Comparison of ENCODE assay signal across 8 cellular contexts in genomic region chr13:49560270-49561063, GRCh38. TPM values are rescaled to one million over a fixed set of nuclear protein-coding genes. Genes with fewer than 3 reads are reported as not detected.
DNase-seq lines count a peak whose midpoint lies in the region; ATAC-seq, FAIRE-seq and TF ChIP-seq lines count a peak whose summit lies in the region.

No MANE protein-coding gene starts in this region.

- WGBS in pancreas, 2 donors, result 10 to 17% methylated on average over 10 of the region's 10 CpGs

- TF ChIP-seq CTCF in fibroblast of pulmonary artery (IDR thresholded peaks at IDR 0.05; ENCODE audit: low read length, missing control alignments) (peak; percentile 24), pancreas (IDR thresholded peaks at IDR 0.05) (peak in 1 of 4 donors; percentile 28), coronary artery (IDR thresholded peaks at IDR 0.05) (no peak)

- H3K4me3 Mint-ChIP-seq in activated naive CD8-positive, alpha-beta T cell treated with anti-CD3 and anti-CD28 coated beads for 36 hours, result no peak overlapping the region

- H3K27ac ChIP-seq in pancreas (peak overlapping the region; percentile 13 to 82 (median 71)), coronary artery (no peak overlapping the region)

- no peaks in the 10 kb centered on the region for H3K27me3 Mint-ChIP-seq in activated naive CD8-positive, alpha-beta T cell treated with anti-CD3 and anti-CD28 coated beads for 36 hours

- H3K9me3 ChIP-seq in pancreas, result no peaks in the 10 kb centered on the region

- no peaks in the 10 kb centered on the region for H3K9me3 Mint-ChIP-seq in activated naive CD8-positive, alpha-beta T cell treated with anti-CD3 and anti-CD28 coated beads for 36 hours

- peaks cover 38% of the 10 kb centered on the region for H3K36me3 Mint-ChIP-seq in activated naive CD8-positive, alpha-beta T cell treated with anti-CD3 and anti-CD28 coated beads for 36 hours

- FAIRE-seq in pancreas (lab: Jason Lieb, UNC), result no peak

- H3K27me3 ChIP-seq in pancreas, result no peaks in the 10 kb centered on the region

- intact Hi-C loops in pancreas (cut with DNase I), result no loop called here

- no peak overlapping the region for H3K4me3 ChIP-seq in fibroblast of pulmonary artery (replicated peaks; ENCODE audit: low read depth, low read length)
- H3K4me3 ChIP-seq in pancreas, result peak overlapping the region in 2 of 4 donors; percentile 6 to 15
- no peak overlapping the region for H3K4me3 ChIP-seq in coronary artery

- H3K4me1 ChIP-seq in pancreas, result peaks cover 0 to 21% (median 15%) of the 10 kb centered on the region in 3 donors

- no peaks in the 10 kb centered on the region for H3K36me3 ChIP-seq in pancreas

- H3K27ac Mint-ChIP-seq in activated naive CD8-positive, alpha-beta T cell treated with anti-CD3 and anti-CD28 coated beads for 36 hours, result no peak overlapping the region

- peaks cover 14% of the 10 kb centered on the region for H3K4me1 Mint-ChIP-seq in activated naive CD8-positive, alpha-beta T cell treated with anti-CD3 and anti-CD28 coated beads for 36 hours

- peak; percentile 72 for ATAC-seq in GM18909 (IDR thresholded peaks at IDR 0.05; ENCODE audit: poor library complexity, unreplicated experiment)
- ATAC-seq in pancreas, result peak; percentile 88 to 96 (median 94)

- peak; percentile 51 for DNase-seq in NCI-H146 treated with DMSO at 0.1 percent for 48 hours (lab: John Stamatoyannopoulos, UW; ENCODE audit: unreplicated experiment)
- peak; percentile 31 for DNase-seq in fibroblast of pulmonary artery (ENCODE audit: low read depth)
- DNase-seq in pancreas, result peak; percentile 57 to 75 (median 68)
- no peak for DNase-seq in coronary artery (ENCODE audit: low spot score)
- no peak for DNase-seq in activated T-cell treated with anti-CD3 and anti-CD28 coated beads, Interleukin-2, amount 50 U/mL, for 1 hour
- DNase-seq in activated naive CD8-positive, alpha-beta T cell treated with anti-CD3 and anti-CD28 coated beads for 36 hours, result no peak
- DNase-seq in DMS79 treated with DMSO at 0.1 percent for 48 hours (lab: John Stamatoyannopoulos, UW), result no peak

RNA-seq across cellular contexts. Expression of gene RCBTB1, which starts 24.9 kb away (rescaled TPM):
- total RNA-seq in pancreas, result 10 to 100 TPM in 1 of 6 donors, 1 to 10 TPM in 5; 5.3 to 14.4 (median 7.7) TPM
- 10 to 100 TPM in 1 of 2 donors, 1 to 10 TPM in 1; 7.9 to 12.9 TPM for polyA plus RNA-seq in pancreas
- total RNA-seq in activated naive CD8-positive, alpha-beta T cell treated with anti-CD3 and anti-CD28 coated beads for 36 hours, result 10 to 100 TPM; 13.2 to 14.6 TPM

Comparison
In these comparisons a context has a peak if more than half of its experiments do, and no peak if none do; other contexts are left out.
1. DNase-seq: peak in NCI-H146 treated with DMSO at 0.1 percent for 48 hours (single experiment), fibroblast of pulmonary artery (single experiment) and pancreas (6 of 6); none in coronary artery (single experiment), activated T-cell treated with anti-CD3 and anti-CD28 coated beads, Interleukin-2, amount 50 U/mL, for 1 hour (single experiment), activated naive CD8-positive, alpha-beta T cell treated with anti-CD3 and anti-CD28 coated beads for 36 hours (single experiment) and DMS79 treated with DMSO at 0.1 percent for 48 hours (single experiment).
2. H3K27ac ChIP-seq: peak in pancreas (4 of 4); none in coronary artery (0 of 2).